ENCODE assay signal across 12 cellular contexts in the genomic region with DNA sequence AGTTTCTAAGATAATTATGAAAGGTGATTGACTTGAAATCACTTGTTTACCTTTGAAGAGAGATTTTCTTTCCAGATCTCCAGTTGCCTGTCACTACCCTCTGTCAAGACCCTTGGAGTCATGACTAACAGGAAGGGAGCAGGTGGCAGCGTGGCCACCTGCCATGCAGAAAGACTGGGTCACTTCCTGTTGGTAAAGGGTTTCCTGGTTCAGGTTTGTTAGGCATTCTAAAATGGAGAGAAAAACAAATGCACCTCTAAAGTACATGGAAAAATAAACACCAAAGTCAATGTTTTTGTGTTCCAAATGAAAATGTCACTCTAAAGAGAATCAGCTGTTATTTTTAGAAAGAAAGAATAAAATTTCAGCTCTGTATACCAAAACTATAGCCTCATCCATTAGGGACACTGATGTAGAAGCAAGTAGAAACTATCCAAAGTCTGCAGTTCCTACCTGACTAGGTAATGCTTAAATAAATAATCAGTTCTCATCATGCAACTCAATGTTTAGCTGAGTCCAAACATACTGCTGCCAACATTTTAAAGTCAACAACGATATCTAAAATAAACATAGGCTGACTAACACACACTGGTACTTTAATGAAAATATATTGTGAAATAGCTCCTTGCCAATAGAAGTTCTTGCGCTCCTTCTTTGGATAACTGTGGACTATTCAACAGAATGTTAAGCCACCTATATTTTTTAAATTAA. TPM values are rescaled to one million over a fixed set of nuclear protein-coding genes. Genes with fewer than 3 reads are reported as not detected.
DNase-seq lines count a peak whose midpoint lies in the region; ATAC-seq, FAIRE-seq and TF ChIP-seq lines count a peak whose summit lies in the region.
"Had no signal": no experiment of that assay in that cellular context is flagged by ENCODE, and none has a peak within 500 bp of the region (broad histone marks: within the 10 kb centered on the region; RNA-seq: fewer than 3 reads in every experiment).

No MANE protein-coding gene starts in this region.

- H2AFZ ChIP-seq in astrocyte (ENCODE audit: low read depth, low read length) = no peak overlapping the region

- H3K4me3 ChIP-seq in astrocyte (ENCODE audit: insufficient read depth, low read depth, low read length) (no peak overlapping the region), upper lobe of right lung (no peak overlapping the region)

- H3K9ac ChIP-seq in astrocyte (ENCODE audit: low read length) = no peak overlapping the region

- H3K4me1 ChIP-seq in astrocyte (ENCODE audit: insufficient read depth, low read length) (peaks cover 9% of the 10 kb centered on the region), upper lobe of right lung (peaks cover 13% of the 10 kb centered on the region)

- H3K9me3 ChIP-seq in astrocyte (ENCODE audit: insufficient read depth, low read depth, low read length) (no peaks in the 10 kb centered on the region), upper lobe of right lung (no peaks in the 10 kb centered on the region)

- no peaks in the 10 kb centered on the region for H3K36me3 ChIP-seq in astrocyte (ENCODE audit: insufficient read depth, low read length)
- H3K36me3 ChIP-seq in upper lobe of right lung = no peaks in the 10 kb centered on the region

- H3K9me3 Mint-ChIP-seq in astrocyte (ENCODE audit: unreplicated experiment) = no peaks in the 10 kb centered on the region

- intact Hi-C loops in upper lobe of right lung (cut with DNase I) = no loop called here

- peak; percentile 12 for DNase-seq in NCI-H345 (lab: John Stamatoyannopoulos, UW)
- DNase-seq in NCI-H345 treated with DMSO at 0.1 percent for 48 hours (lab: John Stamatoyannopoulos, UW; ENCODE audit: unreplicated experiment) = no peak
- peak; percentile 81 for DNase-seq in astrocyte (ENCODE audit: low read depth)
- peak; percentile 74 for DNase-seq in upper lobe of right lung
- no peak for DNase-seq in D341Med (ENCODE audit: low spot score)
- DNase-seq: left cardiac atrium, NCI-H774 had no signal

- no peak for FAIRE-seq in astrocyte (lab: Jason Lieb, UNC)
- peak; percentile 100 for FAIRE-seq in islet of Langerhans (lab: Jason Lieb, UNC)
- FAIRE-seq: endometrium had no signal

- H3K27ac ChIP-seq in astrocyte (ENCODE audit: low read depth, low read length) = peak overlapping the region; percentile 53
- H3K27ac ChIP-seq in upper lobe of right lung = peak overlapping the region; percentile 82

- no peaks in the 10 kb centered on the region for H3K36me3 Mint-ChIP-seq in astrocyte (ENCODE audit: low read depth, unreplicated experiment)

- peak; percentile 91 for ATAC-seq in upper lobe of right lung
- ATAC-seq in HG03108 (IDR thresholded peaks at IDR 0.05; ENCODE audit: unreplicated experiment) = no peak
- no peak for ATAC-seq in HG03460 (IDR thresholded peaks at IDR 0.05; ENCODE audit: unreplicated experiment)
- ATAC-seq: sciatic nerve had no signal

- H3K27me3 Mint-ChIP-seq in astrocyte (ENCODE audit: low read depth, unreplicated experiment) = no peaks in the 10 kb centered on the region

- TF ChIP-seq CTCF in astrocyte (IDR thresholded peaks at IDR 0.05; ENCODE audit: insufficient read depth, low read depth, low read length) = no peak
- TF ChIP-seq CTCF in upper lobe of right lung (IDR thresholded peaks at IDR 0.05) = no peak

- no peaks in the 10 kb centered on the region for H3K79me2 ChIP-seq in astrocyte (ENCODE audit: insufficient read depth, low read length)

- H3K4me3 Mint-ChIP-seq in astrocyte (ENCODE audit: unreplicated experiment) = no peak overlapping the region

- H3K4me2 ChIP-seq in astrocyte (ENCODE audit: low read length) = peak overlapping the region; percentile 17

- H3K27me3 ChIP-seq in astrocyte (ENCODE audit: insufficient read depth, low read length) = no peaks in the 10 kb centered on the region
- no peaks in the 10 kb centered on the region for H3K27me3 ChIP-seq in upper lobe of right lung

- H3K4me1 Mint-ChIP-seq in astrocyte (ENCODE audit: low read depth, unreplicated experiment) = peaks cover 6% of the 10 kb centered on the region

- no peaks in the 10 kb centered on the region for H4K20me1 ChIP-seq in astrocyte (ENCODE audit: insufficient read depth, low read length)

- no peak overlapping the region for H3K27ac Mint-ChIP-seq in astrocyte (ENCODE audit: unreplicated experiment)

RNA-seq across cellular contexts. Expression of a gene that starts 23.9 kb away (rescaled TPM):
- total RNA-seq in astrocyte (28.9 and 31.3 TPM in 2 replicates), upper lobe of right lung (188 TPM)

Comparison
In these comparisons a context has a peak if more than half of its experiments do, and no peak if none do; other contexts are left out.
1. DNase-seq: peak in NCI-H345 (single experiment), astrocyte (single experiment) and upper lobe of right lung (single experiment); none in NCI-H345 treated with DMSO at 0.1 percent for 48 hours (single experiment) and D341Med (single experiment).